In the genomic region with DNA sequence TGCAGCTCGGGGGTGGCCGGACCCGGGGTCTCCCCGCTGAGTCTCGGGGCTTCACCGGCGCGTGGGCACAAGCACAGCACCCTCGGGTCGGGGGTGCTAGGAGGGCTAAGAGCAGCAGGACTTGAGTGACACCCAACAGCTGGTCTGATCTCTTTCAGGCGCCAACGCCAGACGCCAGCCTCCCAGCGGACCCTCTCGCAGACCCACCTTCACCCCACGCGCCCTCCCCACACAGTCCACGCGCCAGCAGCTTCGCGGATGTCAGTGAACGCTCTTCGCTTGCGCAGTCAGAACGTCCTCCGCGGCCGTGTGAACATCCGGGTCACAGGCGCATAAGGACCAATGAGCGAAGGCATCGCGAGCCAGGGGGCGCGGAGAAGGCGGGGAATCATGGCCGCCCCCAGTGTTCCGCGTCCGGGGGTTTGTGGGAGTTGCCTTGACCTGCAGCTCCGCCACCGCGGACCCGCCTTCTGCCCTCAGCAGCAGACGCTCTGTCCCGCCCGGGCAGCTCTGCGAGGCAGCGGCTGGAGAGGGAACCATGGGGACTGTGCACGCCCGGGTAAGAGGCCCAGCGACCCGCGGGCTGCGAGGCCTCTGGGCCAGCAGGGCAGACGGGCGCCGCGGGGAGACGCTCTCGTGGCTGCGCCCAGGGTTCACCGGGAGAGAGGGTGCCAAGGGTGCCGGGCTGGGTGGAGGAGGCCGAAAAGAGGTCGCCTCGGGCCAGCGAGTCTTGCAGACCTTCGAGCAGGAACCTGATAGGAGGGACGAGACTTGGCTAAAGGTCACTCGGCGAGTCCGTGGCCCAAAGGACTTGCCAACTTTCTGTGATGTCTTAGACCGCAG, we compare ENCODE assay signal across 1 cellular context.
A peak's percentile ranks its signal among the peaks of the same experiment; 100 is the strongest.
TF ChIP-seq lines count a peak whose summit lies in the region.

SAMM50 (plus strand) TSS at position 403 of the 843 bp plus-strand sequence; CDS start at position 539, 136 bp downstream.

TF ChIP-seq in HEK293, 187 proteins besides CTCF, POLR2A, EP300 and RAD21 (continued from another document and continues in another):
- TF ChIP-seq, protein P1, sequence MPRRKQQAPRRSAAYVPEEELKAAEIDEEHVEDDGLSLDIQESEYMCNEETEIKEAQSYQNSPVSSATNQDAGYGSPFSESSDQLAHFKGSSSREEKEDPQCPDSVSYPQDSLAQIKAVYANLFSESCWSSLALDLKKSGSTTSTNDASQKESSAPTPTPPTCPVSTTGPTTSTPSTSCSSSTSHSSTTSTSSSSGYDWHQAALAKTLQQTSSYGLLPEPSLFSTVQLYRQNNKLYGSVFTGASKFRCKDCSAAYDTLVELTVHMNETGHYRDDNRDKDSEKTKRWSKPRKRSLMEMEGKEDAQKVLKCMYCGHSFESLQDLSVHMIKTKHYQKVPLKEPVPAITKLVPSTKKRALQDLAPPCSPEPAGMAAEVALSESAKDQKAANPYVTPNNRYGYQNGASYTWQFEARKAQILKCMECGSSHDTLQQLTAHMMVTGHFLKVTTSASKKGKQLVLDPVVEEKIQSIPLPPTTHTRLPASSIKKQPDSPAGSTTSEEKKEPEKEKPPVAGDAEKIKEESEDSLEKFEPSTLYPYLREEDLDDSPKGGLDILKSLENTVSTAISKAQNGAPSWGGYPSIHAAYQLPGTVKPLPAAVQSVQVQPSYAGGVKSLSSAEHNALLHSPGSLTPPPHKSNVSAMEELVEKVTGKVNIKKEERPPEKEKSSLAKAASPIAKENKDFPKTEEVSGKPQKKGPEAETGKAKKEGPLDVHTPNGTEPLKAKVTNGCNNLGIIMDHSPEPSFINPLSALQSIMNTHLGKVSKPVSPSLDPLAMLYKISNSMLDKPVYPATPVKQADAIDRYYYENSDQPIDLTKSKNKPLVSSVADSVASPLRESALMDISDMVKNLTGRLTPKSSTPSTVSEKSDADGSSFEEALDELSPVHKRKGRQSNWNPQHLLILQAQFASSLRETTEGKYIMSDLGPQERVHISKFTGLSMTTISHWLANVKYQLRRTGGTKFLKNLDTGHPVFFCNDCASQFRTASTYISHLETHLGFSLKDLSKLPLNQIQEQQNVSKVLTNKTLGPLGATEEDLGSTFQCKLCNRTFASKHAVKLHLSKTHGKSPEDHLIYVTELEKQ (tag by site-specific recombination; IDR thresholded peaks at IDR 0.05; ENCODE audit: borderline replicate concordance) = no peak
- TF ChIP-seq ZIC2 (tag by site-specific recombination; IDR thresholded peaks at IDR 0.05) (peak; percentile 76), ZNF18 (tag by site-specific recombination; IDR thresholded peaks at IDR 0.05) (no peak), ZNF404 (tag by site-specific recombination; IDR thresholded peaks at IDR 0.05) (no peak), ZBTB21 (tag by site-specific recombination; IDR thresholded peaks at IDR 0.05) (peak; percentile 31; the same call in 1 of the 2 replicates), ZNF792 (tag by site-specific recombination; IDR thresholded peaks at IDR 0.05) (no peak), ZNF350 (tag by site-specific recombination; IDR thresholded peaks at IDR 0.05) (no peak), GLI2 (tag by site-specific recombination; IDR thresholded peaks at IDR 0.05; ENCODE audit: borderline replicate concordance, low read depth) (no peak), ZNF776 (tag by site-specific recombination; IDR thresholded peaks at IDR 0.05; ENCODE audit: borderline replicate concordance) (no peak), SETDB1 (IDR thresholded peaks at IDR 0.05; ENCODE audit: insufficient read length, low read length) (no peak), ZNF184 (tag by site-specific recombination; IDR thresholded peaks at IDR 0.05) (no peak), ZXDB (tag by site-specific recombination; IDR thresholded peaks at IDR 0.05) (peak; percentile 83), ZNF791 (tag by site-specific recombination; IDR thresholded peaks at IDR 0.05) (no peak), BCL11A (tag by site-specific recombination; IDR thresholded peaks at IDR 0.05; ENCODE audit: low read depth) (no peak), ZNF624 (tag by site-specific recombination; IDR thresholded peaks at IDR 0.05) (no peak), ZNF175 (tag by site-specific recombination; IDR thresholded peaks at IDR 0.05) (no peak), ZNF16 (tag by site-specific recombination; IDR thresholded peaks at IDR 0.05; ENCODE audit: low read depth) (no peak), ZBTB17 (tag by site-specific recombination; IDR thresholded peaks at IDR 0.05) (peak; percentile 67), ZNF335 (tag by site-specific recombination; conservative IDR thresholded peaks at IDR 0.05) (peak; percentile 93), KLF16 (tag by site-specific recombination; IDR thresholded peaks at IDR 0.05) (peak; percentile 94), MYNN (tag by site-specific recombination; IDR thresholded peaks at IDR 0.05; ENCODE audit: borderline replicate concordance) (no peak), ZNF645 (tag by site-specific recombination; IDR thresholded peaks at IDR 0.05) (no peak), ZNF560 (tag by site-specific recombination; IDR thresholded peaks at IDR 0.05; ENCODE audit: borderline replicate concordance) (no peak), HOXA7 (CRISPR knock-in tag; IDR thresholded peaks at IDR 0.05; ENCODE audit: borderline replicate concordance) (no peak), ZNF623 (tag by site-specific recombination; IDR thresholded peaks at IDR 0.05) (no peak; the same call in 1 of the 2 replicates), ZNF398 (tag by site-specific recombination; IDR thresholded peaks at IDR 0.05) (0 out of 2 replicates have a peak, but pooled peaks have one; percentile 1), SCRT1 (tag by site-specific recombination; IDR thresholded peaks at IDR 0.05; ENCODE audit: borderline replicate concordance) (no peak), OSR2 (tag by site-specific recombination; IDR thresholded peaks at IDR 0.05) (no peak), ZNF2 (tag by site-specific recombination; IDR thresholded peaks at IDR 0.05) (0 out of 2 replicates have a peak, but pooled peaks have one; percentile 81), ZNF426 (tag by site-specific recombination; IDR thresholded peaks at IDR 0.05) (no peak), ZNF488 (tag by site-specific recombination; IDR thresholded peaks at IDR 0.05) (no peak), ZNF76 (tag by site-specific recombination; IDR thresholded peaks at IDR 0.05; ENCODE audit: borderline replicate concordance, low read depth) (peak; percentile 96), ZNF26 (tag by site-specific recombination; IDR thresholded peaks at IDR 0.05) (no peak), ZSCAN18 (tag by site-specific recombination; IDR thresholded peaks at IDR 0.05) (no peak), ZNF677 (tag by site-specific recombination; IDR thresholded peaks at IDR 0.05) (no peak), WT1 (tag by site-specific recombination; IDR thresholded peaks at IDR 0.05) (no peak)
- TF ChIP-seq, protein P2, sequence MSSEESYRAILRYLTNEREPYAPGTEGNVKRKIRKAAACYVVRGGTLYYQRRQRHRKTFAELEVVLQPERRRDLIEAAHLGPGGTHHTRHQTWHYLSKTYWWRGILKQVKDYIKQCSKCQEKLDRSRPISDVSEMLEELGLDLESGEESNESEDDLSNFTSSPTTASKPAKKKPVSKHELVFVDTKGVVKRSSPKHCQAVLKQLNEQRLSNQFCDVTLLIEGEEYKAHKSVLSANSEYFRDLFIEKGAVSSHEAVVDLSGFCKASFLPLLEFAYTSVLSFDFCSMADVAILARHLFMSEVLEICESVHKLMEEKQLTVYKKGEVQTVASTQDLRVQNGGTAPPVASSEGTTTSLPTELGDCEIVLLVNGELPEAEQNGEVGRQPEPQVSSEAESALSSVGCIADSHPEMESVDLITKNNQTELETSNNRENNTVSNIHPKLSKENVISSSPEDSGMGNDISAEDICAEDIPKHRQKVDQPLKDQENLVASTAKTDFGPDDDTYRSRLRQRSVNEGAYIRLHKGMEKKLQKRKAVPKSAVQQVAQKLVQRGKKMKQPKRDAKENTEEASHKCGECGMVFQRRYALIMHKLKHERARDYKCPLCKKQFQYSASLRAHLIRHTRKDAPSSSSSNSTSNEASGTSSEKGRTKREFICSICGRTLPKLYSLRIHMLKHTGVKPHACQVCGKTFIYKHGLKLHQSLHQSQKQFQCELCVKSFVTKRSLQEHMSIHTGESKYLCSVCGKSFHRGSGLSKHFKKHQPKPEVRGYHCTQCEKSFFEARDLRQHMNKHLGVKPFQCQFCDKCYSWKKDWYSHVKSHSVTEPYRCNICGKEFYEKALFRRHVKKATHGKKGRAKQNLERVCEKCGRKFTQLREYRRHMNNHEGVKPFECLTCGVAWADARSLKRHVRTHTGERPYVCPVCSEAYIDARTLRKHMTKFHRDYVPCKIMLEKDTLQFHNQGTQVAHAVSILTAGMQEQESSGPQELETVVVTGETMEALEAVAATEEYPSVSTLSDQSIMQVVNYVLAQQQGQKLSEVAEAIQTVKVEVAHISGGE (tag by site-specific recombination; conservative IDR thresholded peaks at IDR 0.05; ENCODE audit: low read depth) = peak; percentile 92
- TF ChIP-seq, protein P3, sequence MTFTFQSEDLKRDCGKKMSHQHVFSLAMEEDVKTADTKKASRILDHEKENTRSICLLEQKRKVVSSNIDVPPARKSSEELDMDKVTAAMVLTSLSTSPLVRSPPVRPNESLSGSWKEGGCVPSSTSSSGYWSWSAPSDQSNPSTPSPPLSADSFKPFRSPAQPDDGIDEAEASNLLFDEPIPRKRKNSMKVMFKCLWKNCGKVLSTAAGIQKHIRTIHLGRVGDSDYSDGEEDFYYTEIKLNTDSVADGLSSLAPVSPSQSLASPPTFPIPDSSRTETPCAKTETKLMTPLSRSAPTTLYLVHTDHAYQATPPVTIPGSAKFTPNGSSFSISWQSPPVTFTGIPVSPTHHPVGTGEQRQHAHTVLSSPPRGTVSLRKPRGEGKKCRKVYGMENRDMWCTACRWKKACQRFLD (tag by site-specific recombination; IDR thresholded peaks at IDR 0.05) = no peak
